ENCODE assay signal across 8 cellular contexts in genomic region chr5:50967388-50968039, GRCh38.
DNase-seq lines count a peak whose midpoint lies in the region; ATAC-seq, FAIRE-seq and TF ChIP-seq lines count a peak whose summit lies in the region.

No MANE protein-coding gene starts in this region.

- ATAC-seq in HG03135 (IDR thresholded peaks at IDR 0.05; ENCODE audit: unreplicated experiment) (no peak), HG02870 (IDR thresholded peaks at IDR 0.05; ENCODE audit: unreplicated experiment) (no peak)

- DNase-seq in GM12864 (ENCODE audit: low read depth) (no peak), NCI-H748 treated with DMSO at 0.1 percent for 48 hours (lab: John Stamatoyannopoulos, UW) (peak; percentile 87), globus pallidus (ENCODE audit: low spot score) (peak; percentile 16), retina (peak; percentile 77), D721Med (ENCODE audit: insufficient read length, low spot score) (no peak), NCI-H2171 treated with DMSO at 0.1 percent for 48 hours (lab: John Stamatoyannopoulos, UW) (no peak)

- H3K4me3 ChIP-seq in GM12864 (ENCODE audit: low read depth, low read length), result peak overlapping the region; percentile 47

- TF ChIP-seq CTCF in GM12864 (IDR thresholded peaks at IDR 0.05; ENCODE audit: low read depth, low read length, missing control alignments), result no peak
- TF ChIP-seq CTCF in D721Med (IDR thresholded peaks at IDR 0.05; ENCODE audit: insufficient read depth, missing control alignments), result no peak

- no peak for FAIRE-seq in D721Med (lab: Jason Lieb, UNC)

Comparison
In these comparisons a context has a peak if more than half of its experiments do, and no peak if none do; other contexts are left out.
1. DNase-seq: peak in NCI-H748 treated with DMSO at 0.1 percent for 48 hours (single experiment), globus pallidus (single experiment) and retina (single experiment); none in GM12864 (single experiment), D721Med (single experiment) and NCI-H2171 treated with DMSO at 0.1 percent for 48 hours (single experiment).